In the genomic region with DNA sequence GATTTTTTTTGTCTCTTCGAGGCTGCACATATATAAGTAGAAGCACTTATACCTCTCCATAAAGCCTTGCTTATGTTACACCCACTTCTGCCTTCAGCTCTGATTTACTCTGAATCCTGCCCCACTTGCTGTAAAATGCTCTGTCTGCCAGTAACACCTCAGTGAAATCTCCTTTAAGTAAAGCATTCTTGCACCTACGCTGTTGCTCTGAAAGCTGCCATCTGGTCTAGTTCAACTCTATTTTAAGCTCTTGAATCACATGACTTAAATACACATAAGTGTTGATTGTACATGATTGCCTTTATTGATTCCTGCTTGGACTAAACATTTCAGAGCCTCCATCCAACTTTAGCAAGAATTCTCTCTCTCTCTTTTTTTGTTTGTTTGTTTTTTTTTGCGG, we compare ENCODE assay signal across 22 cellular contexts.
DNase-seq lines count a peak whose midpoint lies in the region; ATAC-seq, FAIRE-seq and TF ChIP-seq lines count a peak whose summit lies in the region.
"Had no signal": no experiment of that assay in that cellular context is flagged by ENCODE, and none has a peak within 500 bp of the region (broad histone marks: within the 10 kb centered on the region; RNA-seq: fewer than 3 reads in every experiment).

No MANE protein-coding gene starts in this region.

- H3K9ac ChIP-seq in K562 (ENCODE audit: insufficient read depth in 1 of 2, low read depth in 2 of 2, low read length in 2 of 2) = no peak overlapping the region
- H3K9ac ChIP-seq: GM23248, KMS-11 had no signal

- intact Hi-C loops in K562 (cut with micrococcal nuclease) = no loop called here

- WGBS in K562 (ENCODE audit: insufficient coverage, low coverage, missing lambda C conversion rate) = 5% methylated on average over 2 of the region's 3 CpGs

- TF ChIP-seq POLR2A in K562 (conservative IDR thresholded peaks at IDR 0.05) = no peak

- no peaks in the 10 kb centered on the region for H3K4me1 ChIP-seq in K562 (replicated peaks in 1 of 2; ENCODE audit: control insufficient read depth in 2 of 2, insufficient read depth in 2 of 2, low read length in 2 of 2)
- H3K4me1 ChIP-seq: breast epithelium, spleen had no signal

- H3K27me3 ChIP-seq in K562 (ENCODE audit: control insufficient read depth in 2 of 2, insufficient read depth in 2 of 2, low read length in 2 of 2) = no peaks in the 10 kb centered on the region
- H3K27me3 ChIP-seq: breast epithelium, spleen had no signal

- ATAC-seq in K562 (no peak), HG02885 (IDR thresholded peaks at IDR 0.05; ENCODE audit: poor library complexity, unreplicated experiment) (no peak)
- ATAC-seq: Right ventricle myocardium inferior had no signal

- no peaks in the 10 kb centered on the region for H3K9me1 ChIP-seq in K562 (ENCODE audit: control insufficient read depth, insufficient read depth, low read length)

- H3K27ac ChIP-seq in K562 (ENCODE audit: extremely low read depth, low read depth, low read length) = no peak overlapping the region
- H3K27ac ChIP-seq: breast epithelium, coronary artery, GM23248, KMS-11, spleen had no signal

- FAIRE-seq in K562 (lab: Jason Lieb, UNC) = no peak
- FAIRE-seq: GM12892, HTR-8/SVneo had no signal

- in situ Hi-C loops in K562 (cut with MboI) = no loop called here

- BruUV-seq in K562 (replicated peaks; lab: Mats Ljungman, UMichigan) = no TSS peak

- TF ChIP-seq EP300 in K562 (IDR thresholded peaks at IDR 0.05; ENCODE audit: low read length) = no peak

- CTCF ChIA-PET in K562 (lab: Yijun Ruan, JAX; ENCODE audit: low intra/inter-chr PET ratio) = no interaction called here

- no peaks in the 10 kb centered on the region for H3K36me3 ChIP-seq in K562 (ENCODE audit: control insufficient read depth, insufficient read depth, low read length)
- H3K36me3 ChIP-seq: breast epithelium, spleen had no signal

- H4K20me1 ChIP-seq in K562 (replicated peaks; ENCODE audit: control insufficient read depth, insufficient read depth, low read length) = no peaks in the 10 kb centered on the region

- no peak overlapping the region for H2AFZ ChIP-seq in K562 (ENCODE audit: low read depth, low read length)
- H2AFZ ChIP-seq: GM23248 had no signal

- TF ChIP-seq CTCF in K562 (IDR thresholded peaks at IDR 0.05 in 2 of 3, conservative IDR thresholded peaks at IDR 0.05 in 1 of 3; ENCODE audit: insufficient read depth in 2 of 3, low read depth in 1 of 3, low read length in 3 of 3) = no peak

- H3K4me2 ChIP-seq in K562 (ENCODE audit: insufficient read depth, low read length) = no peak overlapping the region
- H3K4me2 ChIP-seq: KMS-11 had no signal

- no peaks in the 10 kb centered on the region for H3K9me3 ChIP-seq in K562 (replicated peaks; ENCODE audit: control insufficient read depth, insufficient read depth, low read depth, low read length)
- H3K9me3 ChIP-seq: breast epithelium had no signal

- DNase-seq in D341Med (ENCODE audit: low spot score) (peak; percentile 48), DMS53 treated with DMSO at 0.1 percent for 48 hours (lab: John Stamatoyannopoulos, UW; ENCODE audit: unreplicated experiment) (peak; percentile 11), NCI-H345 (lab: John Stamatoyannopoulos, UW) (peak; percentile 44), K562 (ENCODE audit: extremely low read depth in 1 of 4, low spot score in 3 of 4) (no peak), RPMI8226 (no peak), UCSD-AML1 (lab: John Stamatoyannopoulos, UW; ENCODE audit: unreplicated experiment) (no peak), GM03348 (ENCODE audit: low spot score) (no peak)
- DNase-seq: activated CD4-positive, alpha-beta T cell treated with anti-CD3 and anti-CD28 coated beads for 1 hour; activated naive CD4-positive, alpha-beta T cell; activated T-cell treated with anti-CD3 and anti-CD28 coated beads, Interleukin-2, amount 50 U/mL, for 24 hours; GM23248; occipital lobe; spleen; stimulated activated CD4-positive, alpha-beta T cell treated with anti-CD3 and anti-CD28 coated beads, Interleukin-4, amount 100 ng/mL, for 1 hour; stimulated activated naive CD4-positive, alpha-beta T cell had no signal

- TF ChIP-seq RAD21 in K562 (CRISPR knock-in tag; conservative IDR thresholded peaks at IDR 0.05 in 1 of 2, IDR thresholded peaks at IDR 0.05 in 1 of 2) = no peak

- POLR2A ChIA-PET in K562 (lab: Yijun Ruan, JAX) = no interaction called here

- no peak overlapping the region for H3K4me3 ChIP-seq in K562
- H3K4me3 ChIP-seq: breast epithelium, coronary artery, GM23248, spleen had no signal

- H3K79me2 ChIP-seq in K562 (ENCODE audit: control insufficient read depth, insufficient read depth, low read length) = no peaks in the 10 kb centered on the region

TF ChIP-seq in K562, 482 proteins besides CTCF, POLR2A, EP300 and RAD21:
- no peak for TF ChIP-seq POLR2AphosphoS2 (IDR thresholded peaks at IDR 0.05; ENCODE audit: low read length)
- no peak for TF ChIP-seq BRCA1 (IDR thresholded peaks at IDR 0.05)
- TF ChIP-seq BRCA1 (CRISPR knock-in tag; IDR thresholded peaks at IDR 0.05) = no peak
- no peak for TF ChIP-seq ELF4 (CRISPR knock-in tag; IDR thresholded peaks at IDR 0.05)
- TF ChIP-seq NONO (IDR thresholded peaks at IDR 0.05; ENCODE audit: low read depth in 2 of 2, low read length in 1 of 2) = no peak
- TF ChIP-seq, protein P1, sequence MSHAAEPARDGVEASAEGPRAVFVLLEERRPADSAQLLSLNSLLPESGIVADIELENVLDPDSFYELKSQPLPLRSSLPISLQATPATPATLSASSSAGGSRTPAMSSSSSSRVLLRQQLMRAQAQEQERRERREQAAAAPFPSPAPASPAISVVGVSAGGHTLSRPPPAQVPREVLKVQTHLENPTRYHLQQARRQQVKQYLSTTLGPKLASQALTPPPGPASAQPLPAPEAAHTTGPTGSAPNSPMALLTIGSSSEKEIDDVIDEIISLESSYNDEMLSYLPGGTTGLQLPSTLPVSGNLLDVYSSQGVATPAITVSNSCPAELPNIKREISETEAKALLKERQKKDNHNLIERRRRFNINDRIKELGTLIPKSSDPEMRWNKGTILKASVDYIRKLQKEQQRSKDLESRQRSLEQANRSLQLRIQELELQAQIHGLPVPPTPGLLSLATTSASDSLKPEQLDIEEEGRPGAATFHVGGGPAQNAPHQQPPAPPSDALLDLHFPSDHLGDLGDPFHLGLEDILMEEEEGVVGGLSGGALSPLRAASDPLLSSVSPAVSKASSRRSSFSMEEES (CRISPR knock-in tag; IDR thresholded peaks at IDR 0.05) = peak; percentile 44
- no peak for TF ChIP-seq ZKSCAN1 (IDR thresholded peaks at IDR 0.05; ENCODE audit: low read depth, low read length)
- no peak for TF ChIP-seq IRF1 (CRISPR knock-in tag; IDR thresholded peaks at IDR 0.05; ENCODE audit: borderline replicate concordance)

Comparison
In these comparisons a context has a peak if more than half of its experiments do, and no peak if none do; other contexts are left out.
1. DNase-seq: peak in D341Med (single experiment), DMS53 treated with DMSO at 0.1 percent for 48 hours (single experiment) and NCI-H345 (single experiment); none in K562 (0 of 4), RPMI8226 (single experiment), UCSD-AML1 (single experiment) and GM03348 (single experiment).